29 cellular contexts compared by ENCODE assay signal in the genomic region with DNA sequence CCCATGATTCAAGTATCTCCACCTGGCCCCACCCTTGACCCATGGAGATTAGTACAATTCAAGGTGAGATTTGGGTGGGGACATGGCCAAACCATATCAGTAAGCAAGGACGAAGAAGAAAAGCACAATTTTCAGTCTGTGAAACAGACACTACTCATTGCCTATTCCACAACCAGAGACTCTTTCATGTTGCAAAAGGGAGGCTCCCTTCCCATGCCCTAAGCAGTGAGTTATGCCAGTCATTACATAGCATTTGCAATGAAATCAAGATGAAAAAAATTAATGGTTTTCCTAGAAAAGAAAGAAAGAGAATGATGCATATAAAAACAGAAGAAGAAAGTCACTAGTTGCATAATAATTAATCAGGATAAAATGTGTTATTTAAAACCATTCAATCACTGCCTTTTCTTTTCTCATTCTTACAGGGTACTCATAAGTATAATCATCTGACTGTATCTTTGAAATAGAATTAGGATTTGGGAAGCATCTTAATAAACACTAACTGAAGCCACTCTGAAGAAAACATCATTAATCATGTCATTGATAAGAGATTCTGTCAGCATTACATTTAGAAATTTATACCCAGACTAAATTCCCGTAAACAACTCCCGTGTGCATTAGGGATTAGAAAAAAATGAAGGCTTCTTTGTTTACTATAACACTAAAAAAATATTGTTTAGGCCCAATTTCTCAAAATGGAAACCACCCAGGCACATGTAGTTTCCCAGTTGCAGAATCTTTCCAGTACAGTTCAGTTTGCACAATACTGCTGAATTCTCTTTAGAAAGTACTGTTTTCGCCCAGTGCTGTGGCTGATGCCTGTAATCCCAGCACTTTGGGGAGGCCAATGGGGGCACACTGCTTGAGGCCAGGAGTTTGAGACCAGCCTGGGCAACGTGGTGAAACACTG. TPM values are rescaled to one million over a fixed set of nuclear protein-coding genes. Genes with fewer than 3 reads are reported as not detected.
DNase-seq lines count a peak whose midpoint lies in the region; ATAC-seq and TF ChIP-seq lines count a peak whose summit lies in the region.
"Had no signal": no experiment of that assay in that cellular context is flagged by ENCODE, and none has a peak within 500 bp of the region (broad histone marks: within the 10 kb centered on the region; RNA-seq: fewer than 3 reads in every experiment).

No MANE protein-coding gene starts in this region.

- H3K14ac ChIP-seq in IMR-90 (replicated peaks; ENCODE audit: low read depth, low read length): no peak overlapping the region

- H3K79me1 ChIP-seq in IMR-90 (ENCODE audit: low read depth in 1 of 2, low read length in 2 of 2): no peaks in the 10 kb centered on the region

- no peaks in the 10 kb centered on the region; the same call in 1 of the 2 replicates for H3K9me3 ChIP-seq in IMR-90 (ENCODE audit: control insufficient read depth, insufficient read depth, low read length)
- H3K9me3 ChIP-seq in SK-N-MC (ENCODE audit: low read depth, low read length): no peaks in the 10 kb centered on the region
- no peaks in the 10 kb centered on the region for H3K9me3 ChIP-seq in suprapubic skin
- H3K9me3 ChIP-seq: heart left ventricle, pancreas, right lobe of liver, SJCRH30 had no signal

- H2AK9ac ChIP-seq in IMR-90 (replicated peaks; ENCODE audit: low read depth, low read length, poor library complexity): no peak overlapping the region

- dilution Hi-C loops in IMR-90 (cut with HindIII; ENCODE audit: low sequenced_read_pairs, unreplicated experiment): no loop called here

- no peak overlapping the region for H2BK5ac ChIP-seq in IMR-90 (ENCODE audit: low read depth, low read length, poor library complexity, severe bottlenecking)

- no peak for TF ChIP-seq EP300 in suprapubic skin (IDR thresholded peaks at IDR 0.05)

- H3K36me3 ChIP-seq in IMR-90 (ENCODE audit: control insufficient read depth, insufficient read depth, low read length): no peaks in the 10 kb centered on the region
- no peaks in the 10 kb centered on the region for H3K36me3 ChIP-seq in SK-N-MC (ENCODE audit: insufficient read depth, low read length)
- H3K36me3 ChIP-seq in suprapubic skin: no peaks in the 10 kb centered on the region
- H3K36me3 ChIP-seq: heart left ventricle, pancreas, right lobe of liver, SJCRH30 had no signal

- ATAC-seq in IMR-90 (ENCODE audit: low read depth): no peak
- ATAC-seq: activated CD4-positive, alpha-beta T cell treated with anti-CD3 and anti-CD28 coated beads for 36 hours; T-helper 17 cell had no signal

- no peaks in the 10 kb centered on the region for H4K20me1 ChIP-seq in IMR-90 (ENCODE audit: insufficient read depth, low read length)

- CTCF ChIA-PET in IMR-90 (lab: Yijun Ruan, JAX): no interaction called here

- no peak overlapping the region for H3K4ac ChIP-seq in IMR-90 (ENCODE audit: low read depth, low read length)

- H2BK120ac ChIP-seq in IMR-90 (ENCODE audit: low read depth, low read length): peak overlapping the region; percentile 55; the same call in 1 of the 2 replicates

- POLR2A ChIA-PET in IMR-90 (lab: Charles Lee; ENCODE audit: unreplicated experiment): no interaction called here

- H4K8ac ChIP-seq in IMR-90 (ENCODE audit: low read depth in 2 of 2, low read length in 2 of 2): peak overlapping the region in 1 of 2 experiments; percentile 40; a peak in 1 of 4 replicates

- H3K27ac ChIP-seq in IMR-90 (ENCODE audit: insufficient read depth, low read length) (peak overlapping the region; percentile 37), SK-N-MC (0 out of 2 replicates have a peak overlapping the region, but pooled peaks have one; percentile 72), suprapubic skin (peak overlapping the region; percentile 73)
- H3K27ac ChIP-seq: pancreas, right lobe of liver, SJCRH30 had no signal

- H3K4me3 ChIP-seq in IMR-90 (ENCODE audit: insufficient read depth, low read depth, low read length): no peak overlapping the region
- H3K4me3 ChIP-seq in SK-N-MC: no peak overlapping the region
- no peak overlapping the region for H3K4me3 ChIP-seq in fibroblast of the aortic adventitia (ENCODE audit: low read depth, low read length)
- H3K4me3 ChIP-seq in suprapubic skin: no peak overlapping the region
- H3K4me3 ChIP-seq: heart left ventricle, pancreas, right lobe of liver, SJCRH30 had no signal

- peaks cover 13% of the 10 kb centered on the region for H3K4me1 ChIP-seq in IMR-90 (ENCODE audit: control insufficient read depth, insufficient read depth, low read length)
- H3K4me1 ChIP-seq in suprapubic skin: peaks cover 7% of the 10 kb centered on the region
- H3K4me1 ChIP-seq: pancreas, SJCRH30 had no signal

- intact Hi-C loops in IMR-90 (cut with micrococcal nuclease): no loop called here

- H3K4me2 ChIP-seq in IMR-90 (ENCODE audit: low read depth, low read length): no peak overlapping the region

- H3K18ac ChIP-seq in IMR-90 (ENCODE audit: low read depth, low read length): no peak overlapping the region; the same call in 1 of the 2 replicates

- H2BK20ac ChIP-seq in IMR-90 (ENCODE audit: low read depth, low read length): no peak overlapping the region; the same call in 1 of the 2 replicates

- no peak for TF ChIP-seq RAD21 in IMR-90 (IDR thresholded peaks at IDR 0.05; ENCODE audit: low read length)

- DNase-seq in IMR-90: no peak
- DNase-seq in SK-N-MC (ENCODE audit: low read depth, low spot score): no peak
- DNase-seq in fibroblast of the aortic adventitia (ENCODE audit: low read depth): peak; percentile 34
- no peak for DNase-seq in suprapubic skin (ENCODE audit: low spot score in 2 of 2)
- no peak for DNase-seq in AML-193 (lab: John Stamatoyannopoulos, UW)
- DNase-seq in NCI-H774 (lab: John Stamatoyannopoulos, UW): no peak
- DNase-seq in hippocampal formation (lab: John Stamatoyannopoulos, UW): no peak
- DNase-seq: activated CD4-positive, alpha-beta T cell treated with anti-CD3 and anti-CD28 coated beads for 36 hours; activated naive CD4-positive, alpha-beta T cell treated with anti-CD3 and anti-CD28 coated beads, Interleukin-2, amount 10 ng/mL, durations not matched to agents 7 days and 5 days; activated T-cell treated with anti-CD3 and anti-CD28 coated beads, Interleukin-2, amount 50 U/mL, for 48 hours; anterior cingulate cortex; caudate nucleus; CD4-positive, alpha-beta memory T cell; heart left ventricle; KBM-7; MM.1S; NCI-H1417 treated with DMSO at 0.1 percent for 48 hours; NCI-H2081 treated with DMSO at 0.1 percent for 48 hours; NCI-H446; pancreas; right lobe of liver; SJCRH30; stimulated activated CD4-positive, alpha-beta T cell treated with anti-CD3 and anti-CD28 coated beads, Interleukin-12 subunit alpha, Interleukin-12 subunit beta, amount 100 ng/mL, for 4 hours; stimulated activated CD4-positive, alpha-beta T cell treated with anti-CD3 and anti-CD28 coated beads, Interleukin-4, amount 100 ng/mL, for 4 hours; stimulated activated naive CD4-positive, alpha-beta T cell treated with Interleukin-2 at 50 U/mL for 16 hours; T-helper 17 cell had no signal

- H3K23ac ChIP-seq in IMR-90 (ENCODE audit: low read depth, low read length): no peak overlapping the region

- H3K9ac ChIP-seq in IMR-90 (ENCODE audit: low read depth, low read length) (no peak overlapping the region), SK-N-MC (ENCODE audit: insufficient read length) (no peak overlapping the region)

- BruUV-seq in IMR-90 (replicated peaks; lab: Mats Ljungman, UMichigan): no TSS peak

- TF ChIP-seq POLR2A in IMR-90 (IDR thresholded peaks at IDR 0.05; ENCODE audit: low read depth, low read length): no peak
- TF ChIP-seq POLR2A in suprapubic skin (IDR thresholded peaks at IDR 0.05): no peak

- H2AK5ac ChIP-seq in IMR-90 (ENCODE audit: low read depth, low read length): peak overlapping the region; percentile 11; the same call in 1 of the 2 replicates

- no peak overlapping the region for H3K56ac ChIP-seq in IMR-90 (ENCODE audit: extremely low read depth, insufficient read depth, low read length)

- no peak overlapping the region for H4K91ac ChIP-seq in IMR-90 (ENCODE audit: insufficient read depth, low read depth, low read length)

- no peak for TF ChIP-seq CTCF in IMR-90 (conservative IDR thresholded peaks at IDR 0.05; ENCODE audit: low read depth, low read length)
- TF ChIP-seq CTCF in fibroblast of the aortic adventitia (IDR thresholded peaks at IDR 0.05; ENCODE audit: insufficient read depth, low read length): no peak
- TF ChIP-seq CTCF in suprapubic skin (IDR thresholded peaks at IDR 0.05): no peak

- no peak overlapping the region for H2AFZ ChIP-seq in IMR-90 (replicated peaks; ENCODE audit: low read length, poor library complexity)

- 0 out of 3 replicates have a peak overlapping the region, but pooled peaks have one; percentile 34 for H2BK15ac ChIP-seq in IMR-90 (ENCODE audit: low read depth, low read length)

- no peak overlapping the region for H4K5ac ChIP-seq in IMR-90 (ENCODE audit: low read depth, low read length)

- H3K9me1 ChIP-seq in IMR-90 (ENCODE audit: insufficient read depth, low read length): 0 out of 2 replicates have a peak, but pooled peaks cover 10% of the 10 kb centered on the region

- WGBS in IMR-90 (ENCODE audit: extremely low coverage in 2 of 2, insufficient read length in 1 of 2), 2 experiments: 40% methylated on average over 1 of the region's 5 CpGs; no CpG with 5 or more reads in 1 of the 2 experiments
- 67% methylated on average over 5 of the region's 5 CpGs for WGBS in suprapubic skin

- H3K27me3 ChIP-seq in IMR-90 (ENCODE audit: control insufficient read depth, insufficient read depth, low read length) (no peaks in the 10 kb centered on the region), suprapubic skin (no peaks in the 10 kb centered on the region)
- H3K27me3 ChIP-seq: heart left ventricle, pancreas, right lobe of liver, SJCRH30 had no signal

- in situ Hi-C loops in IMR-90 (cut with MboI; ENCODE audit: low sequenced_read_pairs): no loop called here

TF ChIP-seq in IMR-90, 13 proteins besides CTCF, POLR2A, EP300 and RAD21:
- no peak for TF ChIP-seq FOS (IDR thresholded peaks at IDR 0.05; ENCODE audit: low read depth, low read length)

RNA-seq across cellular contexts. Expression of gene PRPS1L1, which starts 9.1 kb away (rescaled TPM):
- total RNA-seq in IMR-90 (2012; rRNA removed) (not detected in 2 replicates), fibroblast of the aortic adventitia (ENCODE audit: low replicate concordance) (not detected in 2 replicates), suprapubic skin (under 1 TPM in 1 of 4 donors, not detected in 3; 0.89 TPM)
- not detected in 2 replicates for polyA plus RNA-seq in IMR-90 (2012; rRNA removed)
- polyA plus RNA-seq in IMR-90 (2012; cell fraction: cytosol; rRNA removed): not detected in 2 replicates
- not detected in 2 replicates for polyA plus RNA-seq in IMR-90 (2012; cell fraction: nucleus; rRNA removed; ENCODE audit: low replicate concordance)
- total RNA-seq: activated CD4-positive, alpha-beta T cell treated with anti-CD3 and anti-CD28 coated beads for 36 hours; CD4-positive, alpha-beta memory T cell; dermis microvascular lymphatic vessel endothelial cell; heart left ventricle; HT-29; pancreas; right lobe of liver; SJCRH30; T-helper 17 cell had no signal
- polyA plus RNA-seq: CD4-positive, alpha-beta memory T cell; heart left ventricle; pancreas; thymus had no signal
